2 cellular contexts compared by ENCODE assay signal in the genomic region with DNA sequence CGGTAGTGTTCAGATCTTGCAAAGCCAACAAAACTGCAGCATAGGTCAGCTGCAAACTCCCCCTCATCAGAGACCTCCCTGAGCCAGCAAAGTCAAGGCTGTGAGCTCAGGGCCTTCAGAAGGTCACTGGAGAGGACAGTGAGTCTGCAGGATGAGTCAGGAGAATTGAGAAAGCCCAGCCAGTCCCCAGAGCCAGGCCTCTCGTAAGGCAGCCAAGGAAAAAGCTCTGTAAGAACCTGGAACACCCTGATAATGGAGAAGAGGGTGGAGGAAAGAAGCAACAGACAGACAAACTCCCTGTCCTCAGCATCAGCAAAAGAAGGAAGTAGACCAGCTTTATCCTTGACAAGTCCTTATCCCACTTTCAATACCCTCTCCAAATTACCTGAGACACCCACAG.
TF ChIP-seq lines count a peak whose summit lies in the region.

No MANE protein-coding gene starts in this region.

TF ChIP-seq in SK-N-SH treated with all-trans-retinoic acid at 6 μM for 48 hours, 23 proteins besides CTCF, POLR2A, EP300 and RAD21 (continued from another document):
- TF ChIP-seq, protein P1, sequence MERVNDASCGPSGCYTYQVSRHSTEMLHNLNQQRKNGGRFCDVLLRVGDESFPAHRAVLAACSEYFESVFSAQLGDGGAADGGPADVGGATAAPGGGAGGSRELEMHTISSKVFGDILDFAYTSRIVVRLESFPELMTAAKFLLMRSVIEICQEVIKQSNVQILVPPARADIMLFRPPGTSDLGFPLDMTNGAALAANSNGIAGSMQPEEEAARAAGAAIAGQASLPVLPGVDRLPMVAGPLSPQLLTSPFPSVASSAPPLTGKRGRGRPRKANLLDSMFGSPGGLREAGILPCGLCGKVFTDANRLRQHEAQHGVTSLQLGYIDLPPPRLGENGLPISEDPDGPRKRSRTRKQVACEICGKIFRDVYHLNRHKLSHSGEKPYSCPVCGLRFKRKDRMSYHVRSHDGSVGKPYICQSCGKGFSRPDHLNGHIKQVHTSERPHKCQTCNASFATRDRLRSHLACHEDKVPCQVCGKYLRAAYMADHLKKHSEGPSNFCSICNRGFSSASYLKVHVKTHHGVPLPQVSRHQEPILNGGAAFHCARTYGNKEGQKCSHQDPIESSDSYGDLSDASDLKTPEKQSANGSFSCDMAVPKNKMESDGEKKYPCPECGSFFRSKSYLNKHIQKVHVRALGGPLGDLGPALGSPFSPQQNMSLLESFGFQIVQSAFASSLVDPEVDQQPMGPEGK (CRISPR knock-in tag; IDR thresholded peaks at IDR 0.05; ENCODE audit: borderline replicate concordance) = no peak
- TF ChIP-seq ESRRG (CRISPR knock-in tag; IDR thresholded peaks at IDR 0.05) = no peak
- peak; percentile 69 for TF ChIP-seq ZNF70 (CRISPR knock-in tag; IDR thresholded peaks at IDR 0.05)
- no peak for TF ChIP-seq ISL1 (CRISPR knock-in tag; IDR thresholded peaks at IDR 0.05)

TF ChIP-seq in SK-N-SH, 30 proteins besides CTCF, POLR2A, EP300 and RAD21 (continued from another document):
- TF ChIP-seq MAX (IDR thresholded peaks at IDR 0.05; ENCODE audit: low read depth) (no peak), REST (IDR thresholded peaks at IDR 0.05; ENCODE audit: low read depth, low read length) (no peak)
